ENCODE assay signal across 15 cellular contexts in genomic region chr10:28130267-28130666, GRCh38.
DNase-seq lines count a peak whose midpoint lies in the region; ATAC-seq, FAIRE-seq and TF ChIP-seq lines count a peak whose summit lies in the region.
"Had no signal": no experiment of that assay in that cellular context is flagged by ENCODE, and none has a peak within 500 bp of the region (broad histone marks: within the 10 kb centered on the region; RNA-seq: fewer than 3 reads in every experiment).

No MANE protein-coding gene starts in this region.

- H3K4me3 ChIP-seq in bronchial epithelial cell (ENCODE audit: low read depth, low read length) = no peak overlapping the region
- H3K4me3 ChIP-seq: GM12878, pancreas had no signal

- no peak for ATAC-seq in HG03175 (IDR thresholded peaks at IDR 0.05; ENCODE audit: unreplicated experiment)
- ATAC-seq: GM12878, pancreas had no signal

- H3K4me1 Mint-ChIP-seq in type B pancreatic cell (ENCODE audit: unreplicated experiment) = no peaks in the 10 kb centered on the region
- H3K4me1 Mint-ChIP-seq: B cell had no signal

- TF ChIP-seq CTCF in bronchial epithelial cell (IDR thresholded peaks at IDR 0.05; ENCODE audit: insufficient read depth, low read length, severe bottlenecking) (no peak), type B pancreatic cell (conservative IDR thresholded peaks at IDR 0.05) (no peak)

- no peaks in the 10 kb centered on the region for H3K27me3 ChIP-seq in bronchial epithelial cell (ENCODE audit: control insufficient read depth, insufficient read depth, low read length)
- H3K27me3 ChIP-seq: pancreas had no signal

- peaks cover 11% of the 10 kb centered on the region for H3K9me3 Mint-ChIP-seq in type B pancreatic cell

- H3K27ac Mint-ChIP-seq in type B pancreatic cell = no peak overlapping the region
- H3K27ac Mint-ChIP-seq: B cell had no signal

- no peaks in the 10 kb centered on the region for H3K27me3 Mint-ChIP-seq in type B pancreatic cell
- H3K27me3 Mint-ChIP-seq: B cell had no signal

- peak; percentile 67 for DNase-seq in AG08395 (ENCODE audit: low spot score)
- DNase-seq in HTR-8/SVneo (ENCODE audit: insufficient read length, low spot score) = peak; percentile 48
- DNase-seq in bronchial epithelial cell (ENCODE audit: low read depth) = peak; percentile 63
- peak; percentile 63 for DNase-seq in kidney tubule cell (ENCODE audit: low spot score)
- DNase-seq in AML-193 (lab: John Stamatoyannopoulos, UW) = no peak
- no peak for DNase-seq in type B pancreatic cell (ENCODE audit: extremely low spot score, unreplicated experiment)
- no peak for DNase-seq in NCI-H2171 treated with DMSO at 0.1 percent for 48 hours (lab: John Stamatoyannopoulos, UW)
- DNase-seq: erythroblast, Kasumi-1, NCI-H187 treated with DMSO at 0.1 percent for 48 hours, pancreas, SIG-M5 had no signal

- peak; percentile 78 for FAIRE-seq in HTR-8/SVneo (lab: Jason Lieb, UNC)
- FAIRE-seq in bronchial epithelial cell (lab: Jason Lieb, UNC) = no peak
- FAIRE-seq: GM12878 had no signal

- peaks cover 12% of the 10 kb centered on the region for H3K36me3 Mint-ChIP-seq in type B pancreatic cell

- H3K4me3 Mint-ChIP-seq in type B pancreatic cell = no peak overlapping the region
- H3K4me3 Mint-ChIP-seq: B cell had no signal

- no peaks in the 10 kb centered on the region for H3K36me3 ChIP-seq in bronchial epithelial cell (ENCODE audit: control insufficient read depth, insufficient read depth, low read length)
- H3K36me3 ChIP-seq: pancreas had no signal

Comparison
In these comparisons a context has a peak if more than half of its experiments do, and no peak if none do; other contexts are left out.
1. DNase-seq: peak in AG08395 (single experiment), HTR-8/SVneo (single experiment), bronchial epithelial cell (single experiment) and kidney tubule cell (single experiment); none in AML-193 (0 of 2), type B pancreatic cell (single experiment) and NCI-H2171 treated with DMSO at 0.1 percent for 48 hours (single experiment).